ENCODE assay signal across 1 cellular context in the genomic region with DNA sequence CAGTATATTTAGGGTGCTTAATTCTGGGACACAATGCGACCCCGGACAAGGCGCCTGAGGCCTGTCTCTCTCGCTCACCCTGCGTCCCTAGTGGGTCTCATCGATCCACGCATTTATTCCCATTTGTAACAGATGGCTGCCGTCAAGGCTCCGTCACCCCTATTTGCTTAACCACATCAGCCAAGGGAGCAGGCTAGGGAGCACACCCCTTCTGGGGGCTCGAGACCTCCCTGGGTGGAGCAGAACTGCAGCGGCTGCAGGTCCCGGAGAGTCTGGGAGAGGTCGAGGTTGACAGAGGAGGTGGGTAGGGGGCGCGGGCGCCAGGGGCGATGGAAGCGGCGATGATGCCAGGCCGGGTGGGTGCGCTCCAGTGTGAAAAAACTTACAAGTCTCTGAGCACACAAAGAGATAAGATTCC.
TF ChIP-seq lines count a peak whose summit lies in the region.

No MANE protein-coding gene starts in this region.

TF ChIP-seq in HepG2, 621 proteins besides CTCF, POLR2A, EP300 and RAD21 (continued from another document):
- TF ChIP-seq STAG1 (CRISPR knock-in tag; IDR thresholded peaks at IDR 0.05) (no peak), ZBTB3 (CRISPR knock-in tag; IDR thresholded peaks at IDR 0.05; ENCODE audit: borderline replicate concordance, low read depth) (no peak), RCOR2 (CRISPR knock-in tag; IDR thresholded peaks at IDR 0.05) (no peak), ZNF564 (CRISPR knock-in tag; IDR thresholded peaks at IDR 0.05) (0 out of 2 replicates have a peak, but pooled peaks have one; percentile 9), MEIS1 (CRISPR knock-in tag; IDR thresholded peaks at IDR 0.05; ENCODE audit: borderline replicate concordance) (no peak; the same call in 1 of the 2 replicates), HOMEZ (CRISPR knock-in tag; IDR thresholded peaks at IDR 0.05; ENCODE audit: low read depth) (no peak), PHF20 (CRISPR knock-in tag; IDR thresholded peaks at IDR 0.05) (no peak)
- TF ChIP-seq, protein P1, sequence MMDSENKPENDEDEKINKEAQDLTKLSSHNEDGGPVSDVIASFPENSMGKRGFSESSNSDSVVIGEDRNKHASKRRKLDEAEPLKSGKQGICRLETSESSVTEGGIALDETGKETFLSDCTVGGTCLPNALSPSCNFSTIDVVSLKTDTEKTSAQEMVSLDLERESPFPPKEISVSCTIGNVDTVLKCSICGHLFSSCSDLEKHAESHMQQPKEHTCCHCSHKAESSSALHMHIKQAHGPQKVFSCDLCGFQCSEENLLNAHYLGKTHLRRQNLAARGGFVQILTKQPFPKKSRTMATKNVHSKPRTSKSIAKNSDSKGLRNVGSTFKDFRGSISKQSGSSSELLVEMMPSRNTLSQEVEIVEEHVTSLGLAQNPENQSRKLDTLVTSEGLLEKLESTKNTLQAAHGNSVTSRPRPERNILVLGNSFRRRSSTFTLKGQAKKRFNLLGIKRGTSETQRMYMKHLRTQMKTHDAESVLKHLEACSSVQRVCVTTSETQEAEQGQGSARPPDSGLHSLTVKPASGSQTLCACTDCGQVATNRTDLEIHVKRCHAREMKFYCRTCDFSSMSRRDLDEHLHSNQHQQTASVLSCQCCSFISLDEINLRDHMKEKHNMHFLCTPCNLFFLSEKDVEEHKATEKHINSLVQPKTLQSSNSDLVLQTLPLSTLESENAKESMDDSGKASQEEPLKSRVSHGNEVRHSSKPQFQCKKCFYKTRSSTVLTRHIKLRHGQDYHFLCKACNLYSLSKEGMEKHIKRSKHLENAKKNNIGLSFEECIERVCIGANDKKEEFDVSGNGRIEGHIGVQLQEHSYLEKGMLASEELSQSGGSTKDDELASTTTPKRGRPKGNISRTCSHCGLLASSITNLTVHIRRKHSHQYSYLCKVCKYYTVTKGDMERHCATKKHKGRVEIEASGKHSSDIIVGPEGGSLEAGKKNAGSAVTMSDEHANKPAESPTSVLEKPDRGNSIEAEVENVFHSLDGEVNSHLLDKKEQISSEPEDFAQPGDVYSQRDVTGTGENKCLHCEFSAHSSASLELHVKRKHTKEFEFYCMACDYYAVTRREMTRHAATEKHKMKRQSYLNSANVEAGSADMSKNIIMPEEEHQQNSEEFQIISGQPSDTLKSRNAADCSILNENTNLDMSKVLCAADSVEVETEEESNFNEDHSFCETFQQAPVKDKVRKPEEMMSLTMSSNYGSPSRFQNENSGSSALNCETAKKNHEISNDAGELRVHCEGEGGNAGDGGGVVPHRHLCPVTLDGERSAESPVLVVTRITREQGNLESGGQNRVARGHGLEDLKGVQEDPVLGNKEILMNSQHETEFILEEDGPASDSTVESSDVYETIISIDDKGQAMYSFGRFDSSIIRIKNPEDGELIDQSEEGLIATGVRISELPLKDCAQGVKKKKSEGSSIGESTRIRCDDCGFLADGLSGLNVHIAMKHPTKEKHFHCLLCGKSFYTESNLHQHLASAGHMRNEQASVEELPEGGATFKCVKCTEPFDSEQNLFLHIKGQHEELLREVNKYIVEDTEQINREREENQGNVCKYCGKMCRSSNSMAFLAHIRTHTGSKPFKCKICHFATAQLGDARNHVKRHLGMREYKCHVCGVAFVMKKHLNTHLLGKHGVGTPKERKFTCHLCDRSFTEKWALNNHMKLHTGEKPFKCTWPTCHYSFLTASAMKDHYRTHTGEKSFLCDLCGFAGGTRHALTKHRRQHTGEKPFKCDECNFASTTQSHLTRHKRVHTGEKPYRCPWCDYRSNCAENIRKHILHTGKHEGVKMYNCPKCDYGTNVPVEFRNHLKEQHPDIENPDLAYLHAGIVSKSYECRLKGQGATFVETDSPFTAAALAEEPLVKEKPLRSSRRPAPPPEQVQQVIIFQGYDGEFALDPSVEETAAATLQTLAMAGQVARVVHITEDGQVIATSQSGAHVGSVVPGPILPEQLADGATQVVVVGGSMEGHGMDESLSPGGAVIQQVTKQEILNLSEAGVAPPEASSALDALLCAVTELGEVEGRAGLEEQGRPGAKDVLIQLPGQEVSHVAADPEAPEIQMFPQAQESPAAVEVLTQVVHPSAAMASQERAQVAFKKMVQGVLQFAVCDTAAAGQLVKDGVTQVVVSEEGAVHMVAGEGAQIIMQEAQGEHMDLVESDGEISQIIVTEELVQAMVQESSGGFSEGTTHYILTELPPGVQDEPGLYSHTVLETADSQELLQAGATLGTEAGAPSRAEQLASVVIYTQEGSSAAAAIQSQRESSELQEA (CRISPR knock-in tag; IDR thresholded peaks at IDR 0.05; ENCODE audit: not compliant biosample characterization), result no peak
